9 cellular contexts compared by ENCODE assay signal in the genomic region with DNA sequence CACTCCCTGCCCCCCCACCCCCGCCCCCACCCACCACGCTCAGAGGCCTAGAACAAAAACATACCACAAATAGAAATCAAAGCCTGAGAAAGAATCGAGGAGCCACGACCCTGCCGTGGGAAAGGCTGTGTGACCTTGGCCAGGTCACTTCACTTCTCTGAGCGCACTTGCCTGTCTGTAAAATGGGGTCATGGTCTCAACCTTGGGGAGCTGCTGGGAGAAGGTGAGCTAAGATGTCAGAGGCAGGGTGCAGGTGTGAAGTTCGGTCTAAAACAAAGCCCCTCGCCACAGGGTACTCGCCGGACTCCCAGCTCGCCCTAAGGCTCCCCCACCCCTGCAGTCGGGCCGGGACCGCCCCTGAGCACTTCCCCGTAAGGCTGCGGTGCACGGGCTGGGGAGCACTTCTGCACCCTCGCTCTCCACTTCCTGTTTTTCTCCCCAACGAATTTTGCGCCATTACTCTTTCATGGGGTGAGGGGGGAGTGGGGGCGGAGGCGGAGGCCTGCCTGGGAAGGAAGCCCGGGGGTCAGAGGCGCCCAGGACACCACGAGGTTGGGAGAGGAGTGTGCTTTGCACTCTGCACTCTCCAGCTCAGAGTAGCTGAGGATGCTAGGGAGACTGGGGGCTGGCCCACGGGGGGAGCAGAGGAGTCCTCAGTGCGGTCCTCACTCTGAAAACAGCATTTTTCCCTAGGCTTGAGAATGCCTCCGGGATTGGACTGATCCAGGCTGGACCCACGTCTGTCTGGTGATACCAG. TPM values are rescaled to one million over a fixed set of nuclear protein-coding genes. Genes with fewer than 3 reads are reported as not detected.
DNase-seq lines count a peak whose midpoint lies in the region; ATAC-seq lines count a peak whose summit lies in the region.
"Had no signal": no experiment of that assay in that cellular context is flagged by ENCODE, and none has a peak within 500 bp of the region (broad histone marks: within the 10 kb centered on the region; RNA-seq: fewer than 3 reads in every experiment).

No MANE protein-coding gene starts in this region.

- no peaks in the 10 kb centered on the region for H3K27me3 ChIP-seq in Karpas-422 (ENCODE audit: low read length)

- peak overlapping the region; percentile 28; the same call in 1 of the 2 replicates for H3K4me3 ChIP-seq in Karpas-422 (ENCODE audit: low read length)

- peak overlapping the region; percentile 42 for H3K4me2 ChIP-seq in Karpas-422 (ENCODE audit: low read depth, low read length, poor library complexity, severe bottlenecking)

- H3K4me1 ChIP-seq in Karpas-422 (ENCODE audit: low read length) = peaks cover 36% of the 10 kb centered on the region

- peak overlapping the region; percentile 98 for H2AFZ ChIP-seq in Karpas-422 (ENCODE audit: low read length)

- H3K79me2 ChIP-seq in Karpas-422 (ENCODE audit: low read length) = no peaks in the 10 kb centered on the region

- H4K20me1 ChIP-seq in Karpas-422 (ENCODE audit: insufficient read depth, low read depth, low read length) = no peaks in the 10 kb centered on the region

- H3K9ac ChIP-seq in Karpas-422 (ENCODE audit: low read length) = peak overlapping the region; percentile 48

- no peak overlapping the region for H3K27ac ChIP-seq in Karpas-422 (ENCODE audit: low read length)
- H3K27ac ChIP-seq: VCaP had no signal

- H3K36me3 ChIP-seq in Karpas-422 (ENCODE audit: insufficient read depth, low read length) = no peaks in the 10 kb centered on the region

- DNase-seq in C1 segment of cervical spinal cord (lab: John Stamatoyannopoulos, UW) (peak in 9 of 14 donors; percentile 16 to 49 (median 30)), Karpas-422 (peak; percentile 80), left lobe of liver (ENCODE audit: low spot score) (peak; percentile 58), NCI-H1092 (lab: John Stamatoyannopoulos, UW) (no peak), NCI-H446 (lab: John Stamatoyannopoulos, UW) (no peak), NCI-H226 (no peak)
- DNase-seq in activated CD8-positive, alpha-beta memory T cell treated with anti-CD3 and anti-CD28 coated beads for 48 hours (ENCODE audit: low read depth in 2 of 3, low spot score in 2 of 3) = peak in 2 of 3 experiments; percentile 66 to 70
- peak; percentile 57 to 87 (median 72) for DNase-seq in stimulated activated naive CD4-positive, alpha-beta T cell (lab: John Stamatoyannopoulos, UW)

- H3K9me3 ChIP-seq in Karpas-422 (ENCODE audit: low read length) = no peaks in the 10 kb centered on the region

- peak; percentile 20 for ATAC-seq in left lobe of liver

- no peaks in the 10 kb centered on the region for H3K9me2 ChIP-seq in Karpas-422 (replicated peaks; ENCODE audit: insufficient read depth, low read length)

RNA-seq across cellular contexts. Expression of a gene that starts 21.9 kb away (rescaled TPM):
- 30.5 and 43.5 TPM in 2 replicates for total RNA-seq in Karpas-422 (2014; rRNA removed; shearing (Covaris generic); ENCODE audit: low replicate concordance)
- 2.6 TPM for total RNA-seq in left lobe of liver

RNA-seq across cellular contexts. Expression of a gene that starts 40.9 kb away (rescaled TPM):
- total RNA-seq in Karpas-422 (2014; rRNA removed; shearing (Covaris generic); ENCODE audit: low replicate concordance) = 9.3 and 12.2 TPM in 2 replicates
- total RNA-seq in left lobe of liver = 2.0 TPM

Comparison
In these comparisons a context has a peak if more than half of its experiments do, and no peak if none do; other contexts are left out.
1. DNase-seq: peak in C1 segment of cervical spinal cord (9 of 14), Karpas-422 (single experiment), activated CD8-positive, alpha-beta memory T cell treated with anti-CD3 and anti-CD28 coated beads for 48 hours (2 of 3), left lobe of liver (single experiment) and stimulated activated naive CD4-positive, alpha-beta T cell (6 of 6); none in NCI-H1092 (single experiment), NCI-H446 (0 of 2) and NCI-H226 (single experiment).